In the genomic region with DNA sequence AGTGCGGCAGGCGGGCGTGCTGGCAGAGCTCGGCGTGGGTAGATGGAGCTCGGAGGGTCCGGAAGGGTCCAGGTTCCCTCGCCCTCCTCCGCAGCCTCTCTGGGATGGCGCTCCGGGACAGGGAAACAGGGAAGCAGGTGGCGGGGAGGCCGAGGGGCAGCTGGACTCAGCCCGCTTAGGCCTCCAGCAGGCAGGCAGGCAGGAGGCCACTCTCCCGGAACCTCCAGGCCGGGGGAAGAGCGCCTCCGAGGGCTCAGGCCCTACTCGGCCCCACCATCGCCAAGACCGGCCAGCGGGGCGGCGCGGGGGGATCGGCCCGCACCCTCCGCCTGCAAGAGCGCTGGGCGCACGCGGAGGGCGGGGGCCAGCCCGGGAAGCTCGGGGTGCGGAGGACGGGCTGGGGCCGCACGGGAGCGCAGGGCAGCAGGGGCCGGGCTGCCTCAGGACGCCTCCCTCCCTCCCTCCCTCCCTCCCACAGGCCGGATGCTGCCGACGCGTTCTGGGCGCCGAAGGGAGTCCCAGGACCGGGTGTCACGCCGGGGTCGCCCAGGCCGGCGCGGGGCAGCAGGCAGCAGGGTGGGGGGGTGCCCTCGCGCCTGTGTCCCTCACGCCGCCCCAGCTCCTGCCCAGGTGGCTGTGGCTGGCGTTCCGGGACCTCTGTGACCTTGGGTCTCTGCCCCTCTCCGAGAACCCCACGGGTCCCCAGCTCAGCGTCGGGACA, we compare ENCODE assay signal across 1 cellular context.
TF ChIP-seq lines count a peak whose summit lies in the region.

No MANE protein-coding gene starts in this region.

TF ChIP-seq in HepG2, 621 proteins besides CTCF, POLR2A, EP300 and RAD21 (continued from another document):
- TF ChIP-seq, protein P1, sequence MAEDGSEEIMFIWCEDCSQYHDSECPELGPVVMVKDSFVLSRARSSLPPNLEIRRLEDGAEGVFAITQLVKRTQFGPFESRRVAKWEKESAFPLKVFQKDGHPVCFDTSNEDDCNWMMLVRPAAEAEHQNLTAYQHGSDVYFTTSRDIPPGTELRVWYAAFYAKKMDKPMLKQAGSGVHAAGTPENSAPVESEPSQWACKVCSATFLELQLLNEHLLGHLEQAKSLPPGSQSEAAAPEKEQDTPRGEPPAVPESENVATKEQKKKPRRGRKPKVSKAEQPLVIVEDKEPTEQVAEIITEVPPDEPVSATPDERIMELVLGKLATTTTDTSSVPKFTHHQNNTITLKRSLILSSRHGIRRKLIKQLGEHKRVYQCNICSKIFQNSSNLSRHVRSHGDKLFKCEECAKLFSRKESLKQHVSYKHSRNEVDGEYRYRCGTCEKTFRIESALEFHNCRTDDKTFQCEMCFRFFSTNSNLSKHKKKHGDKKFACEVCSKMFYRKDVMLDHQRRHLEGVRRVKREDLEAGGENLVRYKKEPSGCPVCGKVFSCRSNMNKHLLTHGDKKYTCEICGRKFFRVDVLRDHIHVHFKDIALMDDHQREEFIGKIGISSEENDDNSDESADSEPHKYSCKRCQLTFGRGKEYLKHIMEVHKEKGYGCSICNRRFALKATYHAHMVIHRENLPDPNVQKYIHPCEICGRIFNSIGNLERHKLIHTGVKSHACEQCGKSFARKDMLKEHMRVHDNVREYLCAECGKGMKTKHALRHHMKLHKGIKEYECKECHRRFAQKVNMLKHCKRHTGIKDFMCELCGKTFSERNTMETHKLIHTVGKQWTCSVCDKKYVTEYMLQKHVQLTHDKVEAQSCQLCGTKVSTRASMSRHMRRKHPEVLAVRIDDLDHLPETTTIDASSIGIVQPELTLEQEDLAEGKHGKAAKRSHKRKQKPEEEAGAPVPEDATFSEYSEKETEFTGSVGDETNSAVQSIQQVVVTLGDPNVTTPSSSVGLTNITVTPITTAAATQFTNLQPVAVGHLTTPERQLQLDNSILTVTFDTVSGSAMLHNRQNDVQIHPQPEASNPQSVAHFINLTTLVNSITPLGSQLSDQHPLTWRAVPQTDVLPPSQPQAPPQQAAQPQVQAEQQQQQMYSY (CRISPR knock-in tag; IDR thresholded peaks at IDR 0.05) = no peak
- TF ChIP-seq KAT2B (IDR thresholded peaks at IDR 0.05; ENCODE audit: borderline replicate concordance, low read depth, low read length) = no peak
- TF ChIP-seq KMT2B (CRISPR knock-in tag; IDR thresholded peaks at IDR 0.05) = no peak
- TF ChIP-seq SMARCE1 (IDR thresholded peaks at IDR 0.05; ENCODE audit: borderline replicate concordance) = no peak
- no peak for TF ChIP-seq ZSCAN9 (CRISPR knock-in tag; IDR thresholded peaks at IDR 0.05; ENCODE audit: borderline replicate concordance)
- TF ChIP-seq, protein P2, sequence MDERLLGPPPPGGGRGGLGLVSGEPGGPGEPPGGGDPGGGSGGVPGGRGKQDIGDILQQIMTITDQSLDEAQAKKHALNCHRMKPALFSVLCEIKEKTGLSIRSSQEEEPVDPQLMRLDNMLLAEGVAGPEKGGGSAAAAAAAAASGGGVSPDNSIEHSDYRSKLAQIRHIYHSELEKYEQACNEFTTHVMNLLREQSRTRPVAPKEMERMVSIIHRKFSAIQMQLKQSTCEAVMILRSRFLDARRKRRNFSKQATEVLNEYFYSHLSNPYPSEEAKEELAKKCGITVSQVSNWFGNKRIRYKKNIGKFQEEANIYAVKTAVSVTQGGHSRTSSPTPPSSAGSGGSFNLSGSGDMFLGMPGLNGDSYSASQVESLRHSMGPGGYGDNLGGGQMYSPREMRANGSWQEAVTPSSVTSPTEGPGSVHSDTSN (CRISPR knock-in tag; IDR thresholded peaks at IDR 0.05) = no peak
- TF ChIP-seq ZNF44 (CRISPR knock-in tag; IDR thresholded peaks at IDR 0.05) = no peak
- no peak for TF ChIP-seq ZNF343 (CRISPR knock-in tag; IDR thresholded peaks at IDR 0.05)
- TF ChIP-seq ZNF484 (CRISPR knock-in tag; IDR thresholded peaks at IDR 0.05; ENCODE audit: borderline replicate concordance, low read depth) = no peak
- no peak for TF ChIP-seq FIP1L1 (IDR thresholded peaks at IDR 0.05; ENCODE audit: borderline replicate concordance, insufficient read depth, low read depth, low read length)
- no peak for TF ChIP-seq ZNF124 (CRISPR knock-in tag; IDR thresholded peaks at IDR 0.05)
- TF ChIP-seq ONECUT2 (CRISPR knock-in tag; IDR thresholded peaks at IDR 0.05) = no peak
- TF ChIP-seq ZNF121 (CRISPR knock-in tag; IDR thresholded peaks at IDR 0.05) = no peak
- TF ChIP-seq ZNF160 (CRISPR knock-in tag; IDR thresholded peaks at IDR 0.05) = 0 out of 2 replicates have a peak, but pooled peaks have one; percentile 61
- TF ChIP-seq ZNF737 (CRISPR knock-in tag; IDR thresholded peaks at IDR 0.05; ENCODE audit: borderline replicate concordance) = no peak
